ENCODE assay signal across 13 cellular contexts in the genomic region with DNA sequence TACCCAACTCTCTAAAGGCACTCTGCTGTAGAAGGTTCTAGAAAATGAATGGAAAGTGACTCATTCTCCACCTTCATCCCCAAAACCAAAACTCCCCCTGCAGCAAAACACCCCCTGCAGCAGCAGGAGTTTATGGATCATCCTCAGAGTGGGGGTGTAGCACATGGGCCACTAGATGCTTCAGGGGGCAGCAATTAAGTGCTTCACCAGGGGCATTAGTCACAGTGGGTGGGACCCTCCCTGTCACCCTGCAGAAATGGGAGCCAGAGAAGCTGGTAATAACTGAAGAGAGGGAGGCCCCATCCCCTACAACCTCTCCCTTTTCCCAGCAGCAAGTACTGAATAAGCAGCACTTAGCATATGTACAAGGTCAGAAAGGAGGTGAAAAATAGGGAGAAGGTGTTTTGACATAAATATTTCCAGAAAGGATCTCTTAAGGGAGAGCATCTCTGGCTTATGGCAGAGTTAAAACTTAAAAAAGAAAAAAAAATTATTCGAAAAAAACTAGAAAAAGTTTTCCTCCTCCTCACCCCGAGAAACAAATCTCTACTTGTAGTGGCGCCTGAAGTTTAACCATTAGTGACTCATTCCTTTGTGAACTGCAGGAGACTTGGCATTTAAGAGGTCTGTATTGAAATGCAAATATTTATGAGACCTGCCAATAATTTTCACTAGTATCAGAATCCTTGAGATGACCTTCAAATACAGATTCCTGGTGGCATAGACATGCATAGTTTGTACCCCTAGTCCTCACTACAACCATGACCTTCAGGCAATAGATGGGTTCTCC.
DNase-seq lines count a peak whose midpoint lies in the region; ATAC-seq and TF ChIP-seq lines count a peak whose summit lies in the region.
"Had no signal": no experiment of that assay in that cellular context is flagged by ENCODE, and none has a peak within 500 bp of the region (broad histone marks: within the 10 kb centered on the region; RNA-seq: fewer than 3 reads in every experiment).

No MANE protein-coding gene starts in this region.

- peak overlapping the region; percentile 36 to 86 for H3K27ac ChIP-seq in right atrium auricular region
- peak overlapping the region in 6 of 12 donors; percentile 49 to 92 (median 77) for H3K27ac ChIP-seq in heart left ventricle
- peak overlapping the region; percentile 99 for H3K27ac ChIP-seq in foreskin keratinocyte
- H3K27ac ChIP-seq in tibial artery, result peak overlapping the region in 1 of 2 donors; percentile 43
- no peak overlapping the region for H3K27ac ChIP-seq in brain microvascular endothelial cell

- peaks cover 37% of the 10 kb centered on the region for H3K4me1 Mint-ChIP-seq in T-helper 17 cell
- H3K4me1 Mint-ChIP-seq in type B pancreatic cell (ENCODE audit: unreplicated experiment), result no peaks in the 10 kb centered on the region

- peaks cover 0 to 14% of the 10 kb centered on the region in 2 donors for H3K4me1 ChIP-seq in right atrium auricular region
- peaks cover 0 to 88% (median 12%) of the 10 kb centered on the region in 12 donors for H3K4me1 ChIP-seq in heart left ventricle
- peaks cover 57% of the 10 kb centered on the region for H3K4me1 ChIP-seq in foreskin keratinocyte
- peaks cover 0 to 18% (median 0%) of the 10 kb centered on the region in 4 donors for H3K4me1 ChIP-seq in tibial artery

- H3K36me3 ChIP-seq in right atrium auricular region (no peaks in the 10 kb centered on the region), heart left ventricle (no peaks in the 10 kb centered on the region), tibial artery (no peaks in the 10 kb centered on the region), brain microvascular endothelial cell (replicated peaks) (no peaks in the 10 kb centered on the region)

- no peaks in the 10 kb centered on the region for H3K27me3 Mint-ChIP-seq in T-helper 17 cell
- no peaks in the 10 kb centered on the region for H3K27me3 Mint-ChIP-seq in type B pancreatic cell
- H3K27me3 Mint-ChIP-seq: CD4-positive, alpha-beta T cell had no signal

- H3K4me3 Mint-ChIP-seq in T-helper 17 cell (no peak overlapping the region), type B pancreatic cell (no peak overlapping the region)
- H3K4me3 Mint-ChIP-seq: CD4-positive, alpha-beta T cell; T-helper 2 cell treated with Interferon-gamma antibody and Interleukin-4, amounts not matched to agents 5 μg/mL and 100 μg/mL, for 36 hours had no signal

- H3K27me3 ChIP-seq in right atrium auricular region (no peaks in the 10 kb centered on the region), heart left ventricle (no peaks in the 10 kb centered on the region), foreskin keratinocyte (no peaks in the 10 kb centered on the region), tibial artery (no peaks in the 10 kb centered on the region), brain microvascular endothelial cell (replicated peaks) (no peaks in the 10 kb centered on the region)

- 69 to 83% (median 73%) methylated on average over 3 of the region's 3 CpGs for WGBS in heart left ventricle, 4 donors

- ATAC-seq in heart left ventricle, result no peak
- no peak for ATAC-seq in T-helper 17 cell
- ATAC-seq in foreskin keratinocyte, result peak; percentile 51
- ATAC-seq in HG02852 (IDR thresholded peaks at IDR 0.05; ENCODE audit: unreplicated experiment), result no peak
- ATAC-seq: left colon had no signal

- intact Hi-C loops in heart left ventricle (cut with DNase I), result no loop called here
- intact Hi-C loops in tibial artery (cut with DNase I; ENCODE audit: low total_unique reads), result no loop called here

- H3K27ac Mint-ChIP-seq in T-helper 17 cell (peak overlapping the region; percentile 79), type B pancreatic cell (peak overlapping the region; percentile 52)
- H3K27ac Mint-ChIP-seq: T-helper 2 cell treated with Interferon-gamma antibody and Interleukin-4, amounts not matched to agents 5 μg/mL and 100 μg/mL, for 36 hours had no signal

- H3K36me3 Mint-ChIP-seq in T-helper 17 cell (ENCODE audit: low read depth), result peaks cover 2% of the 10 kb centered on the region
- no peaks in the 10 kb centered on the region for H3K36me3 Mint-ChIP-seq in type B pancreatic cell

- TF ChIP-seq CTCF in right atrium auricular region (IDR thresholded peaks at IDR 0.05), result no peak
- no peak for TF ChIP-seq CTCF in heart left ventricle (IDR thresholded peaks at IDR 0.05)
- TF ChIP-seq CTCF in foreskin keratinocyte (conservative IDR thresholded peaks at IDR 0.05), result peak; percentile 24
- TF ChIP-seq CTCF in type B pancreatic cell (conservative IDR thresholded peaks at IDR 0.05), result no peak
- no peak for TF ChIP-seq CTCF in tibial artery (IDR thresholded peaks at IDR 0.05)
- TF ChIP-seq CTCF in brain microvascular endothelial cell (IDR thresholded peaks at IDR 0.05; ENCODE audit: low read depth, low read length, missing control alignments), result no peak

- H3K4me3 ChIP-seq in right atrium auricular region (no peak overlapping the region), heart left ventricle (no peak overlapping the region), tibial artery (no peak overlapping the region), brain microvascular endothelial cell (ENCODE audit: low read depth, low read length) (no peak overlapping the region)

- DNase-seq in right atrium auricular region (ENCODE audit: low spot score) (no peak), heart left ventricle (no peak), T-helper 17 cell (no peak), foreskin keratinocyte (peak; percentile 64 to 79), type B pancreatic cell (ENCODE audit: extremely low spot score, unreplicated experiment) (no peak), tibial artery (no peak), brain microvascular endothelial cell (no peak)
- DNase-seq: activated effector memory CD4-positive, alpha-beta T cell treated with anti-CD3 and anti-CD28 coated beads, Interleukin-2, amount 50 U/mL, for 16 hours; CD4-positive, alpha-beta T cell; left colon; NCI-H1092 treated with DMSO at 0.1 percent for 48 hours had no signal

- no peaks in the 10 kb centered on the region for H3K9me3 Mint-ChIP-seq in type B pancreatic cell
- H3K9me3 Mint-ChIP-seq: CD4-positive, alpha-beta T cell; T-helper 2 cell treated with Interferon-gamma antibody and Interleukin-4, amounts not matched to agents 5 μg/mL and 100 μg/mL, for 36 hours had no signal

- in situ Hi-C loops in brain microvascular endothelial cell (cut with HindIII; ENCODE audit: low pct_ligation_motif_present, low sequenced_read_pairs), result no loop called here

- no peak for TF ChIP-seq POLR2A in heart left ventricle (IDR thresholded peaks at IDR 0.05)

- H3K9me3 ChIP-seq in right atrium auricular region, result no peaks in the 10 kb centered on the region
- H3K9me3 ChIP-seq in heart left ventricle, result no peaks in the 10 kb centered on the region
- H3K9me3 ChIP-seq in T-helper 17 cell (ENCODE audit: control insufficient read depth, low read length, poor library complexity, severe bottlenecking), result no peaks in the 10 kb centered on the region
- no peaks in the 10 kb centered on the region for H3K9me3 ChIP-seq in tibial artery

Comparison
In these comparisons a context has a peak if more than half of its experiments do, and no peak if none do; other contexts are left out.
1. DNase-seq: peak in foreskin keratinocyte (2 of 2); none in right atrium auricular region (single experiment), heart left ventricle (0 of 5), T-helper 17 cell (0 of 3), type B pancreatic cell (single experiment), tibial artery (0 of 2) and brain microvascular endothelial cell (single experiment).